14 cellular contexts compared by ENCODE assay signal in genomic region chr6:56683882-56684281, GRCh38. TPM values are rescaled to one million over a fixed set of nuclear protein-coding genes. Genes with fewer than 3 reads are reported as not detected.
DNase-seq lines count a peak whose midpoint lies in the region; ATAC-seq and TF ChIP-seq lines count a peak whose summit lies in the region.
"Had no signal": no experiment of that assay in that cellular context is flagged by ENCODE, and none has a peak within 500 bp of the region (broad histone marks: within the 10 kb centered on the region; RNA-seq: fewer than 3 reads in every experiment).

No MANE protein-coding gene starts in this region.

- intact Hi-C loops in IMR-90 (cut with micrococcal nuclease), result no loop called here

- H3K9me1 ChIP-seq in IMR-90 (ENCODE audit: insufficient read depth, low read length), result peaks cover 14% of the 10 kb centered on the region

- H2BK120ac ChIP-seq in IMR-90 (ENCODE audit: low read depth, low read length), result peak overlapping the region; percentile 50

- no peak overlapping the region for H3K9ac ChIP-seq in IMR-90 (ENCODE audit: low read depth, low read length)
- H3K9ac ChIP-seq: BLaER1 treated with 17β-estradiol and CSF1 and Interleukin-3, amounts not matched to agents 10 nM and 100 nM had no signal

- H3K27me3 ChIP-seq in IMR-90 (ENCODE audit: control insufficient read depth, insufficient read depth, low read length), result no peaks in the 10 kb centered on the region
- H3K27me3 ChIP-seq: BLaER1 treated with 17β-estradiol and CSF1 and Interleukin-3, amounts not matched to agents 10 nM and 100 nM; vagina had no signal

- H2AFZ ChIP-seq in IMR-90 (replicated peaks; ENCODE audit: low read length, poor library complexity), result no peak overlapping the region

- CTCF ChIA-PET in IMR-90 (lab: Yijun Ruan, JAX), result interaction anchor here (2.2 kb wide), 1 partner anchor 168 kb away, joined by 8 read pairs; no protein-coding TSS in a partner anchor

- H3K36me3 ChIP-seq in IMR-90 (ENCODE audit: control insufficient read depth, insufficient read depth, low read length), result peaks cover 5% of the 10 kb centered on the region
- H3K36me3 ChIP-seq: vagina had no signal

- H3K27ac Mint-ChIP-seq in chondrocyte (ENCODE audit: unreplicated experiment), result peak overlapping the region; percentile 95
- H3K27ac Mint-ChIP-seq: activated naive CD4-positive, alpha-beta T cell treated with anti-CD3 and anti-CD28 coated beads, Interleukin-2, amount 50 U/mL, for 24 hours had no signal

- WGBS in IMR-90 (ENCODE audit: extremely low coverage in 2 of 2, insufficient read length in 1 of 2), 2 experiments, result 13% methylated on average over 1 of the region's 1 CpG; no CpG with 5 or more reads in 1 of the 2 experiments

- peaks cover 15% of the 10 kb centered on the region for H3K4me1 ChIP-seq in IMR-90 (ENCODE audit: control insufficient read depth, insufficient read depth, low read length)
- H3K4me1 ChIP-seq: BLaER1 treated with 17β-estradiol and CSF1 and Interleukin-3, amounts not matched to agents 10 nM and 100 nM had no signal

- H2BK20ac ChIP-seq in IMR-90 (ENCODE audit: low read depth, low read length), result 0 out of 2 replicates have a peak overlapping the region, but pooled peaks have one; percentile 0

- H3K4ac ChIP-seq in IMR-90 (ENCODE audit: low read depth, low read length), result peak overlapping the region; percentile 38; the same call in 1 of the 2 replicates

- H3K36me3 Mint-ChIP-seq in chondrocyte (ENCODE audit: low read depth), result no peaks in the 10 kb centered on the region
- H3K36me3 Mint-ChIP-seq: activated naive CD4-positive, alpha-beta T cell treated with anti-CD3 and anti-CD28 coated beads, Interleukin-2, amount 50 U/mL, for 24 hours had no signal

- BruUV-seq in IMR-90 (replicated peaks; lab: Mats Ljungman, UMichigan), result no TSS peak

- DNase-seq in A172 (ENCODE audit: low spot score) (peak; percentile 48), IMR-90 (peak; percentile 93), chondrocyte (ENCODE audit: low spot score) (no peak), left lobe of liver (ENCODE audit: low spot score) (peak; percentile 61), retina (no peak), activated gamma-delta T cell treated with Interleukin-2 at 50 U/mL for 16 hours (no peak)
- DNase-seq in stimulated activated CD4-positive, alpha-beta T cell treated with anti-CD3 and anti-CD28 coated beads, Interleukin-4, amount 100 ng/mL, for 1 hour, result no peak
- DNase-seq: NCI-H1930; stimulated activated CD4-positive, alpha-beta T cell treated with anti-CD3 and anti-CD28 coated beads, Interleukin-15, amount 100 ng/mL, for 24 hours; T-helper 9 cell had no signal

- H3K23ac ChIP-seq in IMR-90 (ENCODE audit: low read depth, low read length), result no peak overlapping the region

- H3K14ac ChIP-seq in IMR-90 (replicated peaks; ENCODE audit: low read depth, low read length), result peak overlapping the region; percentile 65; the same call in 1 of the 2 replicates

- peak overlapping the region; percentile 73 for H2BK5ac ChIP-seq in IMR-90 (ENCODE audit: low read depth, low read length, poor library complexity, severe bottlenecking)

- TF ChIP-seq RAD21 in IMR-90 (IDR thresholded peaks at IDR 0.05; ENCODE audit: low read length), result no peak

- H2AK5ac ChIP-seq in IMR-90 (ENCODE audit: low read depth, low read length), result peak overlapping the region; percentile 16; the same call in 1 of the 2 replicates

- no peaks in the 10 kb centered on the region for H3K27me3 Mint-ChIP-seq in chondrocyte (ENCODE audit: low read depth)
- H3K27me3 Mint-ChIP-seq: activated naive CD4-positive, alpha-beta T cell treated with anti-CD3 and anti-CD28 coated beads, Interleukin-2, amount 50 U/mL, for 24 hours had no signal

- no peak overlapping the region for H2BK15ac ChIP-seq in IMR-90 (ENCODE audit: low read depth, low read length)

- H4K20me1 ChIP-seq in IMR-90 (ENCODE audit: insufficient read depth, low read length), result peaks cover 13% of the 10 kb centered on the region; the same call in 1 of the 2 replicates
- H4K20me1 ChIP-seq: BLaER1 treated with 17β-estradiol and CSF1 and Interleukin-3, amounts not matched to agents 10 nM and 100 nM had no signal

- H3K18ac ChIP-seq in IMR-90 (ENCODE audit: low read depth, low read length), result peak overlapping the region; percentile 56; the same call in 1 of the 2 replicates

- TF ChIP-seq CTCF in IMR-90 (conservative IDR thresholded peaks at IDR 0.05; ENCODE audit: low read depth, low read length), result no peak
- no peak for TF ChIP-seq CTCF in chondrocyte (IDR thresholded peaks at IDR 0.05)

- POLR2A ChIA-PET in IMR-90 (lab: Charles Lee; ENCODE audit: unreplicated experiment), result interaction anchor here (0.6 to 1.5 kb wide), 2 partner anchors 10 to 327 kb away, joined by 3 read pairs; no protein-coding TSS in a partner anchor

- H3K4me3 ChIP-seq in IMR-90 (ENCODE audit: insufficient read depth, low read depth, low read length), result no peak overlapping the region
- H3K4me3 ChIP-seq: BLaER1 treated with 17β-estradiol and CSF1 and Interleukin-3, amounts not matched to agents 10 nM and 100 nM; vagina had no signal

- H3K56ac ChIP-seq in IMR-90 (ENCODE audit: extremely low read depth, insufficient read depth, low read length), result no peak overlapping the region

- peak overlapping the region; percentile 55; the same call in 1 of the 2 replicates for H3K4me2 ChIP-seq in IMR-90 (ENCODE audit: low read depth, low read length)
- H3K4me2 ChIP-seq: BLaER1 treated with 17β-estradiol and CSF1 and Interleukin-3, amounts not matched to agents 10 nM and 100 nM had no signal

- no peaks in the 10 kb centered on the region for H3K9me3 ChIP-seq in IMR-90 (ENCODE audit: control insufficient read depth, insufficient read depth, low read length)
- H3K9me3 ChIP-seq: BLaER1 treated with 17β-estradiol and CSF1 and Interleukin-3, amounts not matched to agents 10 nM and 100 nM; vagina had no signal

- H4K8ac ChIP-seq in IMR-90 (ENCODE audit: low read depth in 2 of 2, low read length in 2 of 2), result peak overlapping the region in 1 of 2 experiments; percentile 55; a peak in 1 of 4 replicates

- no peak overlapping the region for H4K5ac ChIP-seq in IMR-90 (ENCODE audit: low read depth, low read length)

- dilution Hi-C loops in IMR-90 (cut with HindIII; ENCODE audit: low sequenced_read_pairs, unreplicated experiment), result no loop called here

- ATAC-seq in IMR-90 (ENCODE audit: low read depth), result peak; percentile 82
- ATAC-seq in left lobe of liver, result peak; percentile 84
- ATAC-seq in HG02571 (IDR thresholded peaks at IDR 0.05; ENCODE audit: unreplicated experiment), result no peak

- H4K91ac ChIP-seq in IMR-90 (ENCODE audit: insufficient read depth, low read depth, low read length), result peak overlapping the region; percentile 43; the same call in 1 of the 2 replicates

- H3K27ac ChIP-seq in IMR-90 (ENCODE audit: insufficient read depth, low read length), result no peak overlapping the region
- H3K27ac ChIP-seq: BLaER1 treated with 17β-estradiol and CSF1 and Interleukin-3, amounts not matched to agents 10 nM and 100 nM; vagina had no signal

- no peak overlapping the region for H3K4me3 Mint-ChIP-seq in chondrocyte (ENCODE audit: unreplicated experiment)
- H3K4me3 Mint-ChIP-seq: activated naive CD4-positive, alpha-beta T cell treated with anti-CD3 and anti-CD28 coated beads, Interleukin-2, amount 50 U/mL, for 24 hours had no signal

- H3K9me3 Mint-ChIP-seq in chondrocyte (ENCODE audit: low read depth), result no peaks in the 10 kb centered on the region
- H3K9me3 Mint-ChIP-seq: activated naive CD4-positive, alpha-beta T cell treated with anti-CD3 and anti-CD28 coated beads, Interleukin-2, amount 50 U/mL, for 24 hours had no signal

- in situ Hi-C loops in IMR-90 (cut with MboI; ENCODE audit: low sequenced_read_pairs), result no loop called here

- H3K79me1 ChIP-seq in IMR-90 (ENCODE audit: low read depth in 1 of 2, low read length in 2 of 2), result peaks cover 47 to 84% of the 10 kb centered on the region in 2 experiments

- H3K4me1 Mint-ChIP-seq in chondrocyte (ENCODE audit: low read depth), result peaks cover 52% of the 10 kb centered on the region
- H3K4me1 Mint-ChIP-seq: activated naive CD4-positive, alpha-beta T cell treated with anti-CD3 and anti-CD28 coated beads, Interleukin-2, amount 50 U/mL, for 24 hours had no signal

- H2AK9ac ChIP-seq in IMR-90 (replicated peaks; ENCODE audit: low read depth, low read length, poor library complexity), result no peak overlapping the region

- TF ChIP-seq POLR2A in IMR-90 (IDR thresholded peaks at IDR 0.05; ENCODE audit: low read depth, low read length), result no peak

TF ChIP-seq in IMR-90, 13 proteins besides CTCF, POLR2A, EP300 and RAD21:
- TF ChIP-seq BHLHE40 (IDR thresholded peaks at IDR 0.05; ENCODE audit: low read depth, low read length), result peak; percentile 58
- no peak for TF ChIP-seq MAFK (IDR thresholded peaks at IDR 0.05; ENCODE audit: low read depth, low read length)
- peak; percentile 97 for TF ChIP-seq CEBPB (IDR thresholded peaks at IDR 0.05; ENCODE audit: low read depth, low read length)
- no peak for TF ChIP-seq SMC3 (IDR thresholded peaks at IDR 0.05; ENCODE audit: low read depth, low read length)
- peak; percentile 86 for TF ChIP-seq FOS (IDR thresholded peaks at IDR 0.05; ENCODE audit: low read depth, low read length)
TF ChIP-seq in IMR-90: peak in this region for 3.

RNA-seq across cellular contexts. Expression of gene DST, which starts 41.2 kb away (rescaled TPM):
- 153 and 189 TPM in 2 replicates for total RNA-seq in A172 (2014; rRNA removed; shearing (Covaris generic))
- total RNA-seq in IMR-90 (2012; rRNA removed) (452 and 544 TPM in 2 replicates), chondrocyte (160 to 273 TPM (median 168 TPM) in 3 replicates), left lobe of liver (86.5 TPM)
- 80.7 and 97.7 TPM in 2 replicates for polyA plus RNA-seq in IMR-90 (2012; rRNA removed)
- polyA plus RNA-seq in IMR-90 (2012; cell fraction: cytosol; rRNA removed), result 12.6 and 26.5 TPM in 2 replicates
- 183 and 380 TPM in 2 replicates for polyA plus RNA-seq in IMR-90 (2012; cell fraction: nucleus; rRNA removed; ENCODE audit: low replicate concordance)

Comparison
In these comparisons a context has a peak if more than half of its experiments do, and no peak if none do; other contexts are left out.
1. DNase-seq: peak in A172 (single experiment), IMR-90 (single experiment) and left lobe of liver (single experiment); none in chondrocyte (single experiment), retina (single experiment), activated gamma-delta T cell treated with Interleukin-2 at 50 U/mL for 16 hours (single experiment) and stimulated activated CD4-positive, alpha-beta T cell treated with anti-CD3 and anti-CD28 coated beads, Interleukin-4, amount 100 ng/mL, for 1 hour (single experiment).